Comparison of ENCODE assay signal across 12 cellular contexts in genomic region chr10:62077330-62078015, GRCh38.
DNase-seq lines count a peak whose midpoint lies in the region; ATAC-seq and TF ChIP-seq lines count a peak whose summit lies in the region.
"Had no signal": no experiment of that assay in that cellular context is flagged by ENCODE, and none has a peak within 500 bp of the region (broad histone marks: within the 10 kb centered on the region; RNA-seq: fewer than 3 reads in every experiment).

No MANE protein-coding gene starts in this region.

- ATAC-seq in heart right ventricle: no peak
- ATAC-seq in Right ventricle myocardium superior (ENCODE audit: poor library complexity): no peak
- no peak for ATAC-seq in naive thymus-derived CD4-positive, alpha-beta T cell

- H3K4me1 ChIP-seq in heart right ventricle (peaks cover 25 to 94% (median 74%) of the 10 kb centered on the region in 9 donors), uterus (peaks cover 5 to 18% of the 10 kb centered on the region in 2 donors)
- peaks cover 18 to 23% of the 10 kb centered on the region in 2 donors for H3K4me1 ChIP-seq in naive thymus-derived CD4-positive, alpha-beta T cell (ENCODE audit: control insufficient read depth in 2 of 2, insufficient read depth in 2 of 2, low read length in 2 of 2)

- H3K27ac ChIP-seq in heart right ventricle: peak overlapping the region in 7 of 10 donors; percentile 6 to 69 (median 43)
- peak overlapping the region; percentile 18 for H3K27ac ChIP-seq in naive thymus-derived CD4-positive, alpha-beta T cell (ENCODE audit: low read depth, low read length)
- peak overlapping the region; percentile 64 to 89 for H3K27ac ChIP-seq in uterus
- H3K27ac ChIP-seq: BLaER1 had no signal

- no peak for DNase-seq in heart right ventricle
- no peak for DNase-seq in Right ventricle myocardium superior
- no peak for DNase-seq in activated naive CD8-positive, alpha-beta T cell treated with anti-CD3 and anti-CD28 coated beads for 36 hours
- no peak for DNase-seq in naive thymus-derived CD4-positive, alpha-beta T cell
- no peak for DNase-seq in uterus
- DNase-seq in superior temporal gyrus (ENCODE audit: extremely low spot score): no peak
- DNase-seq in stimulated activated CD4-positive, alpha-beta T cell treated with anti-CD3 and anti-CD28 coated beads, Interleukin-4, amount 100 ng/mL, for 24 hours: no peak
- no peak for DNase-seq in NCI-H748 (lab: John Stamatoyannopoulos, UW; ENCODE audit: unreplicated experiment)
- DNase-seq: activated effector memory CD4-positive, alpha-beta T cell treated with Interleukin-2 at 50 U/mL for 16 hours; NCI-H1048; NCI-H82 had no signal

- no peak overlapping the region for H3K4me3 Mint-ChIP-seq in activated naive CD8-positive, alpha-beta T cell treated with anti-CD3 and anti-CD28 coated beads for 36 hours
- peak overlapping the region in 7 of 10 donors; percentile 7 to 55 (median 11) for H3K4me3 Mint-ChIP-seq in naive thymus-derived CD4-positive, alpha-beta T cell

- no peaks in the 10 kb centered on the region for H3K27me3 Mint-ChIP-seq in activated naive CD8-positive, alpha-beta T cell treated with anti-CD3 and anti-CD28 coated beads for 36 hours
- H3K27me3 Mint-ChIP-seq in naive thymus-derived CD4-positive, alpha-beta T cell: no peaks in the 10 kb centered on the region

- peaks cover 0 to 66% (median 7%) of the 10 kb centered on the region in 9 donors for H3K36me3 ChIP-seq in heart right ventricle
- H3K36me3 ChIP-seq in naive thymus-derived CD4-positive, alpha-beta T cell (ENCODE audit: control insufficient read depth in 2 of 3, insufficient read depth in 3 of 3, low read length in 3 of 3): peaks cover 0 to 8% (median 3%) of the 10 kb centered on the region in 3 experiments
- no peaks in the 10 kb centered on the region for H3K36me3 ChIP-seq in uterus

- H3K27ac Mint-ChIP-seq in activated naive CD8-positive, alpha-beta T cell treated with anti-CD3 and anti-CD28 coated beads for 36 hours: peak overlapping the region; percentile 51
- H3K27ac Mint-ChIP-seq in naive thymus-derived CD4-positive, alpha-beta T cell: peak overlapping the region; percentile 15 to 84 (median 71)

- H3K27me3 ChIP-seq in heart right ventricle: no peaks in the 10 kb centered on the region
- H3K27me3 ChIP-seq in naive thymus-derived CD4-positive, alpha-beta T cell (ENCODE audit: control insufficient read depth in 2 of 2, insufficient read depth in 2 of 2, low read length in 2 of 2): no peaks in the 10 kb centered on the region
- no peaks in the 10 kb centered on the region for H3K27me3 ChIP-seq in uterus
- H3K27me3 ChIP-seq: BLaER1 had no signal

- intact Hi-C loops in heart right ventricle (cut with DNase I) (no loop called here), Right ventricle myocardium superior (cut with DNase I) (no loop called here), uterus (cut with DNase I; ENCODE audit: low total_unique reads) (no loop called here)
- intact Hi-C loops in naive thymus-derived CD4-positive, alpha-beta T cell (cut with micrococcal nuclease): no loop called here

- TF ChIP-seq POLR2A in uterus (IDR thresholded peaks at IDR 0.05): no peak

- 38 to 41% methylated on average over 2 of the region's 2 CpGs for WGBS in heart right ventricle, 2 donors

- H3K4me1 Mint-ChIP-seq in activated naive CD8-positive, alpha-beta T cell treated with anti-CD3 and anti-CD28 coated beads for 36 hours: peaks cover 36% of the 10 kb centered on the region
- peaks cover 35 to 83% (median 74%) of the 10 kb centered on the region in 7 donors for H3K4me1 Mint-ChIP-seq in naive thymus-derived CD4-positive, alpha-beta T cell

- H3K9me3 ChIP-seq in heart right ventricle: no peaks in the 10 kb centered on the region
- no peaks in the 10 kb centered on the region for H3K9me3 ChIP-seq in naive thymus-derived CD4-positive, alpha-beta T cell (ENCODE audit: control insufficient read depth in 2 of 3, low read length in 3 of 3)
- no peaks in the 10 kb centered on the region for H3K9me3 ChIP-seq in uterus

- CTCF ChIA-PET in naive thymus-derived CD4-positive, alpha-beta T cell (lab: Charles Lee): interaction anchor here (0.6 to 1.4 kb wide), 6 partner anchors 30 to 1541 kb away, joined by 3 to 8 read pairs (median 4); no protein-coding TSS in a partner anchor

- H3K36me3 Mint-ChIP-seq in activated naive CD8-positive, alpha-beta T cell treated with anti-CD3 and anti-CD28 coated beads for 36 hours: peaks cover 70% of the 10 kb centered on the region
- H3K36me3 Mint-ChIP-seq in naive thymus-derived CD4-positive, alpha-beta T cell: peaks cover 10 to 72% (median 41%) of the 10 kb centered on the region in 5 donors

- POLR2A ChIA-PET in naive thymus-derived CD4-positive, alpha-beta T cell (lab: Charles Lee): no interaction called here

- no peak for TF ChIP-seq CTCF in heart right ventricle (IDR thresholded peaks at IDR 0.05)
- no peak for TF ChIP-seq CTCF in uterus (IDR thresholded peaks at IDR 0.05)

- H3K9me3 Mint-ChIP-seq in activated naive CD8-positive, alpha-beta T cell treated with anti-CD3 and anti-CD28 coated beads for 36 hours: peaks cover 3% of the 10 kb centered on the region
- H3K9me3 Mint-ChIP-seq in naive thymus-derived CD4-positive, alpha-beta T cell: peaks cover 0 to 4% (median 0%) of the 10 kb centered on the region in 11 donors

- H3K4me3 ChIP-seq in heart right ventricle (no peak overlapping the region), uterus (no peak overlapping the region)
- no peak overlapping the region for H3K4me3 ChIP-seq in naive thymus-derived CD4-positive, alpha-beta T cell (ENCODE audit: low read length)
- H3K4me3 ChIP-seq: BLaER1 had no signal

Comparison
In these comparisons a context has a peak if more than half of its experiments do, and no peak if none do; other contexts are left out.
1. H3K27ac ChIP-seq: peak in every context shown above with its lines; median percentile 76 in uterus; 43 in heart right ventricle; 18 in naive thymus-derived CD4-positive, alpha-beta T cell.